Comparison of ENCODE assay signal across 17 cellular contexts in genomic region chr3:37766220-37766605, GRCh38.
DNase-seq lines count a peak whose midpoint lies in the region; ATAC-seq and TF ChIP-seq lines count a peak whose summit lies in the region.
"Had no signal": no experiment of that assay in that cellular context is flagged by ENCODE, and none has a peak within 500 bp of the region (broad histone marks: within the 10 kb centered on the region; RNA-seq: fewer than 3 reads in every experiment).

No MANE protein-coding gene starts in this region.

- no peaks in the 10 kb centered on the region for H3K27me3 Mint-ChIP-seq in WTC11 (ENCODE audit: low read depth)

- no peak for TF ChIP-seq EP300 in suprapubic skin (IDR thresholded peaks at IDR 0.05)

- no peak overlapping the region for H3K27ac Mint-ChIP-seq in WTC11
- H3K27ac Mint-ChIP-seq: activated CD4-positive, alpha-beta T cell treated with anti-CD3 and anti-CD28 coated beads, Interleukin-2, amount 10 ng/mL, durations not matched to agents 7 days and 5 days; activated naive CD8-positive, alpha-beta T cell treated with anti-CD3 and anti-CD28 coated beads for 36 hours; activated T-cell treated with anti-CD3 and anti-CD28 coated beads, Interleukin-2, amount 50 U/mL, for 24 hours; B cell had no signal

- TF ChIP-seq CTCF in MM.1S (IDR thresholded peaks at IDR 0.05; ENCODE audit: low read length) (no peak), brain microvascular endothelial cell (IDR thresholded peaks at IDR 0.05; ENCODE audit: low read depth, low read length, missing control alignments) (no peak), suprapubic skin (IDR thresholded peaks at IDR 0.05) (no peak), WTC11 (IDR thresholded peaks at IDR 0.05) (no peak)

- H3K4me2 ChIP-seq in MM.1S (ENCODE audit: low read depth, low read length), result peak overlapping the region; percentile 66; the same call in 1 of the 2 replicates

- peaks cover 38% of the 10 kb centered on the region for H3K4me1 Mint-ChIP-seq in WTC11
- H3K4me1 Mint-ChIP-seq: activated CD4-positive, alpha-beta T cell treated with anti-CD3 and anti-CD28 coated beads, Interleukin-2, amount 10 ng/mL, durations not matched to agents 7 days and 5 days; B cell had no signal

- no peak overlapping the region for H3K4me3 Mint-ChIP-seq in WTC11
- H3K4me3 Mint-ChIP-seq: activated CD4-positive, alpha-beta T cell treated with anti-CD3 and anti-CD28 coated beads, Interleukin-2, amount 10 ng/mL, durations not matched to agents 7 days and 5 days; activated naive CD8-positive, alpha-beta T cell treated with anti-CD3 and anti-CD28 coated beads for 36 hours; activated T-cell treated with anti-CD3 and anti-CD28 coated beads, Interleukin-2, amount 50 U/mL, for 24 hours; B cell had no signal

- H4K20me1 ChIP-seq in MM.1S (ENCODE audit: insufficient read depth, low read length), result no peaks in the 10 kb centered on the region

- no peak for TF ChIP-seq POLR2A in suprapubic skin (IDR thresholded peaks at IDR 0.05)

- 86 to 88% methylated on average over 1 of the region's 1 CpG for WGBS in mesodermal cell (ENCODE audit: insufficient coverage in 2 of 2), 2 experiments
- 24% methylated on average over 1 of the region's 1 CpG for WGBS in suprapubic skin

- H3K27me3 ChIP-seq in MM.1S (replicated peaks; ENCODE audit: insufficient read depth, low read length), result no peaks in the 10 kb centered on the region
- peaks cover 53% of the 10 kb centered on the region for H3K27me3 ChIP-seq in brain microvascular endothelial cell (replicated peaks)
- no peaks in the 10 kb centered on the region for H3K27me3 ChIP-seq in suprapubic skin

- H3K79me2 ChIP-seq in MM.1S (ENCODE audit: low read length), result no peaks in the 10 kb centered on the region

- no peaks in the 10 kb centered on the region for H3K36me3 Mint-ChIP-seq in WTC11
- H3K36me3 Mint-ChIP-seq: activated naive CD8-positive, alpha-beta T cell treated with anti-CD3 and anti-CD28 coated beads for 36 hours had no signal

- CTCF ChIA-PET in WTC11 (lab: Charles Lee), result interaction anchor here (1.6 kb wide), 1 partner anchor 13 kb away, joined by 4 read pairs; no protein-coding TSS in a partner anchor

- H3K9me3 Mint-ChIP-seq in WTC11, result peaks cover 3% of the 10 kb centered on the region; the same call in 1 of the 2 replicates
- H3K9me3 Mint-ChIP-seq: activated CD4-positive, alpha-beta T cell treated with anti-CD3 and anti-CD28 coated beads, Interleukin-2, amount 10 ng/mL, durations not matched to agents 7 days and 5 days; activated naive CD8-positive, alpha-beta T cell treated with anti-CD3 and anti-CD28 coated beads for 36 hours; activated T-cell treated with anti-CD3 and anti-CD28 coated beads, Interleukin-2, amount 50 U/mL, for 24 hours had no signal

- POLR2A ChIA-PET in WTC11 (lab: Charles Lee), result no interaction called here

- ATAC-seq in GM21526 (IDR thresholded peaks at IDR 0.05; ENCODE audit: low FRiP score, unreplicated experiment), result no peak
- ATAC-seq in WTC11, result no peak

- no peaks in the 10 kb centered on the region for H3K36me3 ChIP-seq in MM.1S (replicated peaks; ENCODE audit: insufficient read depth, low read length)
- no peaks in the 10 kb centered on the region for H3K36me3 ChIP-seq in brain microvascular endothelial cell (replicated peaks)
- no peaks in the 10 kb centered on the region for H3K36me3 ChIP-seq in mesodermal cell (ENCODE audit: control insufficient read depth, insufficient read depth, low read length)
- H3K36me3 ChIP-seq in suprapubic skin, result no peaks in the 10 kb centered on the region

- H3K9me2 ChIP-seq in MM.1S (replicated peaks; ENCODE audit: insufficient read depth, low read length), result no peaks in the 10 kb centered on the region

- H3K4me3 ChIP-seq in MM.1S (ENCODE audit: low read length) (no peak overlapping the region), brain microvascular endothelial cell (ENCODE audit: low read depth, low read length) (no peak overlapping the region), mesodermal cell (ENCODE audit: extremely low read depth, insufficient read depth, low read length, poor library complexity, severe bottlenecking) (no peak overlapping the region), suprapubic skin (peak overlapping the region; percentile 12)

- peaks cover 8% of the 10 kb centered on the region; the same call in 1 of the 2 replicates for H3F3A ChIP-seq in MM.1S (ENCODE audit: insufficient read depth, low read length)

- in situ Hi-C loops in brain microvascular endothelial cell (cut with HindIII; ENCODE audit: low pct_ligation_motif_present, low sequenced_read_pairs), result no loop called here

- H3K27ac ChIP-seq in MM.1S (ENCODE audit: low read length) (no peak overlapping the region), brain microvascular endothelial cell (no peak overlapping the region), mesodermal cell (ENCODE audit: low read depth, low read length, severe bottlenecking) (peak overlapping the region; percentile 67), suprapubic skin (peak overlapping the region; percentile 27)

- DNase-seq in MM.1S (peak; percentile 24), brain microvascular endothelial cell (peak; percentile 7), suprapubic skin (ENCODE audit: low spot score in 2 of 2) (no peak), GF-D8 (lab: John Stamatoyannopoulos, UW) (no peak), NCI-H2081 treated with DMSO at 0.1 percent for 48 hours (lab: John Stamatoyannopoulos, UW) (no peak), WTC11 (ENCODE audit: low spot score) (no peak)
- DNase-seq: activated CD4-positive, alpha-beta T cell treated with anti-CD3 and anti-CD28 coated beads, Interleukin-2, amount 10 ng/mL, durations not matched to agents 7 days and 5 days; activated naive CD8-positive, alpha-beta T cell treated with anti-CD3 and anti-CD28 coated beads for 36 hours; activated T-cell treated with anti-CD3 and anti-CD28 coated beads, Interleukin-2, amount 50 U/mL, for 24 hours; cerebellar nuclear complex; MV-4-11; NK-92 treated with Interleukin-12 subunit alpha and Interleukin-12 subunit beta, amount 100 ng/mL, for 24 hours; SHP77; T-helper 9 cell had no signal

- no peak overlapping the region for H2AFZ ChIP-seq in MM.1S (ENCODE audit: low read length)

- peaks cover 14% of the 10 kb centered on the region for H3K4me1 ChIP-seq in MM.1S (ENCODE audit: low read length)
- H3K4me1 ChIP-seq in mesodermal cell (ENCODE audit: control insufficient read depth, insufficient read depth, low read length, poor library complexity, severe bottlenecking), result peaks cover 16% of the 10 kb centered on the region
- peaks cover 15% of the 10 kb centered on the region for H3K4me1 ChIP-seq in suprapubic skin

- H3K9me3 ChIP-seq in MM.1S (replicated peaks; ENCODE audit: insufficient read depth, low read length) (no peaks in the 10 kb centered on the region), mesodermal cell (ENCODE audit: control insufficient read depth, low read length) (no peaks in the 10 kb centered on the region), suprapubic skin (no peaks in the 10 kb centered on the region)

- H3K9ac ChIP-seq in MM.1S (ENCODE audit: low read length), result no peak overlapping the region

TF ChIP-seq in WTC11, 78 proteins besides CTCF, POLR2A, EP300 and RAD21 (continues in another document):
- TF ChIP-seq ARID4B (CRISPR knock-in tag; IDR thresholded peaks at IDR 0.05; ENCODE audit: borderline replicate concordance) (no peak), ESRRA (CRISPR knock-in tag; IDR thresholded peaks at IDR 0.05; ENCODE audit: borderline replicate concordance) (no peak), NFE2L1 (CRISPR knock-in tag; IDR thresholded peaks at IDR 0.05) (no peak)
- TF ChIP-seq, protein P1, sequence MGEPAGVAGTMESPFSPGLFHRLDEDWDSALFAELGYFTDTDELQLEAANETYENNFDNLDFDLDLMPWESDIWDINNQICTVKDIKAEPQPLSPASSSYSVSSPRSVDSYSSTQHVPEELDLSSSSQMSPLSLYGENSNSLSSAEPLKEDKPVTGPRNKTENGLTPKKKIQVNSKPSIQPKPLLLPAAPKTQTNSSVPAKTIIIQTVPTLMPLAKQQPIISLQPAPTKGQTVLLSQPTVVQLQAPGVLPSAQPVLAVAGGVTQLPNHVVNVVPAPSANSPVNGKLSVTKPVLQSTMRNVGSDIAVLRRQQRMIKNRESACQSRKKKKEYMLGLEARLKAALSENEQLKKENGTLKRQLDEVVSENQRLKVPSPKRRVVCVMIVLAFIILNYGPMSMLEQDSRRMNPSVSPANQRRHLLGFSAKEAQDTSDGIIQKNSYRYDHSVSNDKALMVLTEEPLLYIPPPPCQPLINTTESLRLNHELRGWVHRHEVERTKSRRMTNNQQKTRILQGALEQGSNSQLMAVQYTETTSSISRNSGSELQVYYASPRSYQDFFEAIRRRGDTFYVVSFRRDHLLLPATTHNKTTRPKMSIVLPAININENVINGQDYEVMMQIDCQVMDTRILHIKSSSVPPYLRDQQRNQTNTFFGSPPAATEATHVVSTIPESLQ (CRISPR knock-in tag; IDR thresholded peaks at IDR 0.05), result no peak

Comparison
In these comparisons a context has a peak if more than half of its experiments do, and no peak if none do; other contexts are left out.
1. DNase-seq: peak in MM.1S (single experiment) and brain microvascular endothelial cell (single experiment); none in suprapubic skin (0 of 2), GF-D8 (single experiment), NCI-H2081 treated with DMSO at 0.1 percent for 48 hours (single experiment) and WTC11 (single experiment).
2. H3K27ac ChIP-seq: peak in mesodermal cell (single experiment) and suprapubic skin (single experiment); none in MM.1S (single experiment) and brain microvascular endothelial cell (single experiment).